1 cellular context compared by ENCODE assay signal in the genomic region with DNA sequence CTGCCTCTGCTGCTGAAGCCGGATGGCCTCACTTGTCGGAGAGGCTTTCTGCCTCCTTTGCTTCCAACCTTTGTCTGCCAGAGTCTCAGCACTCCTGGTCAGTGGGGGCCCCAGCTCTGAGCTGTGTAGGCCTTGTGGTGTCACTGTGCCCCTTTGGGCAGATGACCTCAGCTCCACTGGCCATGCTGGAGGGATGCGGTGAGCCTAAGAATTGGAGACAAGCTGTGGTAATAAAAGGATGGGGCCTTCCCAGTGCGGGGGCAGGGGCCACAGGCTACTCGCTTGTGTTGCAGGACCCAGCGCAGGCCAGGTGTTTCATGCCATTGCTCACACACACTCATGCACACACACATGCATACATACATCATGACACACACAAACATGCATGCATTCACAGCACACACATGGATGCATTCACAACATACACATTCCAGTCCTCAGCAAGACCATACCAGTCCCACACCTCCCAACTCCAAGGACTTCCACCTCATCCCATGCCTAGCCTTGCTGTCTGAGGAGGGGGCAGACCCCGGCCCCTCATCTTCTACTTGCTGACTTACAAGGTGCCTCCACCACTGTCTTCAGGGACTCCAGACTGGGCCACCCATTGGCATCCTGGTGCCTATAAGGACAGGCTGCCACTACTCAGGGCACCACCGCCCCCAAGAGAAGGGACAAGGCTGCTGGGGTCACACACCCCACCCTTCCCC.
TF ChIP-seq lines count a peak whose summit lies in the region.

No MANE protein-coding gene starts in this region.

TF ChIP-seq in WTC11, 78 proteins besides CTCF, POLR2A, EP300 and RAD21 (continued from another document):
- TF ChIP-seq, protein P1, sequence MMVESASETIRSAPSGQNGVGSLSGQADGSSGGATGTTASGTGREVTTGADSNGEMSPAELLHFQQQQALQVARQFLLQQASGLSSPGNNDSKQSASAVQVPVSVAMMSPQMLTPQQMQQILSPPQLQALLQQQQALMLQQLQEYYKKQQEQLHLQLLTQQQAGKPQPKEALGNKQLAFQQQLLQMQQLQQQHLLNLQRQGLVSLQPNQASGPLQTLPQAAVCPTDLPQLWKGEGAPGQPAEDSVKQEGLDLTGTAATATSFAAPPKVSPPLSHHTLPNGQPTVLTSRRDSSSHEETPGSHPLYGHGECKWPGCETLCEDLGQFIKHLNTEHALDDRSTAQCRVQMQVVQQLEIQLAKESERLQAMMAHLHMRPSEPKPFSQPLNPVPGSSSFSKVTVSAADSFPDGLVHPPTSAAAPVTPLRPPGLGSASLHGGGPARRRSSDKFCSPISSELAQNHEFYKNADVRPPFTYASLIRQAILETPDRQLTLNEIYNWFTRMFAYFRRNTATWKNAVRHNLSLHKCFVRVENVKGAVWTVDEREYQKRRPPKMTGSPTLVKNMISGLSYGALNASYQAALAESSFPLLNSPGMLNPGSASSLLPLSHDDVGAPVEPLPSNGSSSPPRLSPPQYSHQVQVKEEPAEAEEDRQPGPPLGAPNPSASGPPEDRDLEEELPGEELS (CRISPR knock-in tag; IDR thresholded peaks at IDR 0.05) = no peak
- TF ChIP-seq STAT6 (CRISPR knock-in tag; conservative IDR thresholded peaks at IDR 0.05; ENCODE audit: low read depth) (no peak), NFATC4 (CRISPR knock-in tag; IDR thresholded peaks at IDR 0.05) (no peak), MYBL2 (CRISPR knock-in tag; IDR thresholded peaks at IDR 0.05) (no peak), SP1 (CRISPR knock-in tag; conservative IDR thresholded peaks at IDR 0.05) (no peak), E2F5 (CRISPR knock-in tag; IDR thresholded peaks at IDR 0.05) (no peak), ATF1 (CRISPR knock-in tag; IDR thresholded peaks at IDR 0.05) (no peak), HMGA2 (CRISPR knock-in tag; IDR thresholded peaks at IDR 0.05) (no peak), NFYB (CRISPR knock-in tag; conservative IDR thresholded peaks at IDR 0.05; ENCODE audit: low read depth) (no peak), IRF2 (CRISPR knock-in tag; IDR thresholded peaks at IDR 0.05; ENCODE audit: borderline replicate concordance, low read depth) (no peak)
- TF ChIP-seq, protein P2, sequence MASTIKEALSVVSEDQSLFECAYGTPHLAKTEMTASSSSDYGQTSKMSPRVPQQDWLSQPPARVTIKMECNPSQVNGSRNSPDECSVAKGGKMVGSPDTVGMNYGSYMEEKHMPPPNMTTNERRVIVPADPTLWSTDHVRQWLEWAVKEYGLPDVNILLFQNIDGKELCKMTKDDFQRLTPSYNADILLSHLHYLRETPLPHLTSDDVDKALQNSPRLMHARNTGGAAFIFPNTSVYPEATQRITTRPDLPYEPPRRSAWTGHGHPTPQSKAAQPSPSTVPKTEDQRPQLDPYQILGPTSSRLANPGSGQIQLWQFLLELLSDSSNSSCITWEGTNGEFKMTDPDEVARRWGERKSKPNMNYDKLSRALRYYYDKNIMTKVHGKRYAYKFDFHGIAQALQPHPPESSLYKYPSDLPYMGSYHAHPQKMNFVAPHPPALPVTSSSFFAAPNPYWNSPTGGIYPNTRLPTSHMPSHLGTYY (CRISPR knock-in tag; IDR thresholded peaks at IDR 0.05) = no peak
- TF ChIP-seq, protein P3, sequence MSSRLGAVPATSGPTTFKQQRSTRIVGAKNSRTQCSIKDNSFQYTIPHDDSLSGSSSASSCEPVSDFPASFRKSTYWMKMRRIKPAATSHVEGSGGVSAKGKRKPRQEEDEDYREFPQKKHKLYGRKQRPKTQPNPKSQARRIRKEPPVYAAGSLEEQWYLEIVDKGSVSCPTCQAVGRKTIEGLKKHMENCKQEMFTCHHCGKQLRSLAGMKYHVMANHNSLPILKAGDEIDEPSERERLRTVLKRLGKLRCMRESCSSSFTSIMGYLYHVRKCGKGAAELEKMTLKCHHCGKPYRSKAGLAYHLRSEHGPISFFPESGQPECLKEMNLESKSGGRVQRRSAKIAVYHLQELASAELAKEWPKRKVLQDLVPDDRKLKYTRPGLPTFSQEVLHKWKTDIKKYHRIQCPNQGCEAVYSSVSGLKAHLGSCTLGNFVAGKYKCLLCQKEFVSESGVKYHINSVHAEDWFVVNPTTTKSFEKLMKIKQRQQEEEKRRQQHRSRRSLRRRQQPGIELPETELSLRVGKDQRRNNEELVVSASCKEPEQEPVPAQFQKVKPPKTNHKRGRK (CRISPR knock-in tag; IDR thresholded peaks at IDR 0.05; ENCODE audit: borderline replicate concordance) = no peak
